Comparison of ENCODE assay signal across 1 cellular context in the genomic region with DNA sequence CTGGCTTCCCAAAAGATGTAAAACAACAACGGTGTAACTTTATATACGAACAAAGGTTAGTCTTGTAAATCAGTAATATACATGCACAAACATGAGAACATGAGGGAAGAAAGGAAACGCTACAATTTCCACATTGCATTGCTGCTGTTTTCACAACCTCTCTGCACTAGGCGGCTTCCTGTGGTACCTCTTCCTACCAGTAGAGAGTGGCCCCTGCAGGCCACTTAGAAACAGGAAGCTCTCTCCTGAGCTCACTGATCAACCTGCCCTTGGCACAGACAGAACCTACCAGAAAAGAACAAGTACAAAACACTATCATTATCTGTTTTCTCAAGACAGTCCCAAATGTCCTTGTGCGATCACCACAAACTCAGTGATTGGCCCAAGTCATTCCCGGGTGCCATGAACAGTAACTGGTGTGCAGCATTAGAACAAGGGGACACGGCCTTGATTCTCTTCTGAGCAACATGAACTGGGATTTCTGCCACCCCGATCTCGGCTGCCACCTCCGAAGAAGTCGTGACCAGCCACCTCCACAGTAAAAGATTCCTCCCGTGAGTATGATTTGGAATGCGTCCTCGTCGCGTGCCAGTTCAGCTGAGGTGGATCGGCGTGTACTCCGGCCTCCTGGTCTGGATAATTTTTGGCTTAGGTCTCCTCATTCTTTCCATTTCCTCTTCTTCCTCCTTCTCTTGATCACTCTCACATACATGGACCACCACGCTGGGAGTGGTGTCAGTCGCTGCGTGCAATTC.
TF ChIP-seq lines count a peak whose summit lies in the region.

No MANE protein-coding gene starts in this region.

TF ChIP-seq in liver, 16 proteins besides CTCF, POLR2A, EP300 and RAD21 (continued from another document):
- TF ChIP-seq, protein P1, sequence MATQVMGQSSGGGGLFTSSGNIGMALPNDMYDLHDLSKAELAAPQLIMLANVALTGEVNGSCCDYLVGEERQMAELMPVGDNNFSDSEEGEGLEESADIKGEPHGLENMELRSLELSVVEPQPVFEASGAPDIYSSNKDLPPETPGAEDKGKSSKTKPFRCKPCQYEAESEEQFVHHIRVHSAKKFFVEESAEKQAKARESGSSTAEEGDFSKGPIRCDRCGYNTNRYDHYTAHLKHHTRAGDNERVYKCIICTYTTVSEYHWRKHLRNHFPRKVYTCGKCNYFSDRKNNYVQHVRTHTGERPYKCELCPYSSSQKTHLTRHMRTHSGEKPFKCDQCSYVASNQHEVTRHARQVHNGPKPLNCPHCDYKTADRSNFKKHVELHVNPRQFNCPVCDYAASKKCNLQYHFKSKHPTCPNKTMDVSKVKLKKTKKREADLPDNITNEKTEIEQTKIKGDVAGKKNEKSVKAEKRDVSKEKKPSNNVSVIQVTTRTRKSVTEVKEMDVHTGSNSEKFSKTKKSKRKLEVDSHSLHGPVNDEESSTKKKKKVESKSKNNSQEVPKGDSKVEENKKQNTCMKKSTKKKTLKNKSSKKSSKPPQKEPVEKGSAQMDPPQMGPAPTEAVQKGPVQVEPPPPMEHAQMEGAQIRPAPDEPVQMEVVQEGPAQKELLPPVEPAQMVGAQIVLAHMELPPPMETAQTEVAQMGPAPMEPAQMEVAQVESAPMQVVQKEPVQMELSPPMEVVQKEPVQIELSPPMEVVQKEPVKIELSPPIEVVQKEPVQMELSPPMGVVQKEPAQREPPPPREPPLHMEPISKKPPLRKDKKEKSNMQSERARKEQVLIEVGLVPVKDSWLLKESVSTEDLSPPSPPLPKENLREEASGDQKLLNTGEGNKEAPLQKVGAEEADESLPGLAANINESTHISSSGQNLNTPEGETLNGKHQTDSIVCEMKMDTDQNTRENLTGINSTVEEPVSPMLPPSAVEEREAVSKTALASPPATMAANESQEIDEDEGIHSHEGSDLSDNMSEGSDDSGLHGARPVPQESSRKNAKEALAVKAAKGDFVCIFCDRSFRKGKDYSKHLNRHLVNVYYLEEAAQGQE (IDR thresholded peaks at IDR 0.05), result no peak
- TF ChIP-seq SP1 (IDR thresholded peaks at IDR 0.05), result no peak
- TF ChIP-seq FOXA1 (IDR thresholded peaks at IDR 0.05), result no peak
- no peak for TF ChIP-seq GABPA (IDR thresholded peaks at IDR 0.05 in 1 of 2, conservative IDR thresholded peaks at IDR 0.05 in 1 of 2)
- TF ChIP-seq YY1 (IDR thresholded peaks at IDR 0.05), result no peak
